ENCODE assay signal across 26 cellular contexts in genomic region chr22:32958021-32958420, GRCh38.
DNase-seq lines count a peak whose midpoint lies in the region; ATAC-seq, FAIRE-seq and TF ChIP-seq lines count a peak whose summit lies in the region.
"Had no signal": no experiment of that assay in that cellular context is flagged by ENCODE, and none has a peak within 500 bp of the region (broad histone marks: within the 10 kb centered on the region; RNA-seq: fewer than 3 reads in every experiment).

No MANE protein-coding gene starts in this region.

- TF ChIP-seq EP300 in HepG2 (IDR thresholded peaks at IDR 0.05; ENCODE audit: low read depth in 2 of 2, low read length in 2 of 2) (no peak), HepG2 (CRISPR knock-in tag; IDR thresholded peaks at IDR 0.05; ENCODE audit: borderline replicate concordance) (no peak)

- H3K9me3 ChIP-seq in right lobe of liver (no peaks in the 10 kb centered on the region), HepG2 (ENCODE audit: low read length) (no peaks in the 10 kb centered on the region)
- H3K9me3 ChIP-seq: A549, left lung, psoas muscle, tibial nerve had no signal

- H3K79me2 ChIP-seq in HepG2 (ENCODE audit: insufficient read depth, low read length): no peaks in the 10 kb centered on the region

- H3K27me3 ChIP-seq in right lobe of liver (no peaks in the 10 kb centered on the region), HepG2 (ENCODE audit: control insufficient read depth in 1 of 2, insufficient read depth in 2 of 2, low read length in 2 of 2) (no peaks in the 10 kb centered on the region)
- H3K27me3 ChIP-seq: left lung, tibial nerve had no signal

- no peak overlapping the region for H3K4me3 Mint-ChIP-seq in glutamatergic neuron (ENCODE audit: unreplicated experiment)
- H3K4me3 Mint-ChIP-seq: activated T-cell treated with anti-CD3 and anti-CD28 coated beads, Interleukin-2, amount 50 U/mL, for 72 hours; B cell; immature natural killer cell had no signal

- TF ChIP-seq POLR2A in right lobe of liver (IDR thresholded peaks at IDR 0.05) (no peak), HepG2 (IDR thresholded peaks at IDR 0.05; ENCODE audit: insufficient read depth in 1 of 2, low read depth in 2 of 2, low read length in 2 of 2) (no peak)

- H3K4me2 ChIP-seq in HepG2 (ENCODE audit: low read depth, low read length): no peak overlapping the region
- H3K4me2 ChIP-seq: A549 had no signal

- no peak overlapping the region for H2AFZ ChIP-seq in HepG2 (ENCODE audit: low read length)

- CTCF ChIA-PET in HepG2 (lab: Yijun Ruan, JAX; ENCODE audit: low intra/inter-chr PET ratio, low total read pairs): no interaction called here

- intact Hi-C loops in right lobe of liver (cut with DNase I): no loop called here
- intact Hi-C loops in HepG2 (cut with micrococcal nuclease; ENCODE audit: unreplicated experiment): no loop called here

- peak overlapping the region in 1 of 3 donors; percentile 57 for H3K27ac ChIP-seq in right lobe of liver
- no peak overlapping the region for H3K27ac ChIP-seq in HepG2 (ENCODE audit: extremely low read length, insufficient read depth, low read length)
- H3K27ac ChIP-seq: A549, left lung, psoas muscle, tibial nerve had no signal

- H3K9me3 Mint-ChIP-seq in glutamatergic neuron (ENCODE audit: unreplicated experiment): no peaks in the 10 kb centered on the region
- H3K9me3 Mint-ChIP-seq: activated T-cell treated with anti-CD3 and anti-CD28 coated beads, Interleukin-2, amount 50 U/mL, for 72 hours; immature natural killer cell had no signal

- H3K4me1 Mint-ChIP-seq in glutamatergic neuron (ENCODE audit: low read depth, unreplicated experiment): peaks cover 16% of the 10 kb centered on the region
- H3K4me1 Mint-ChIP-seq: B cell, immature natural killer cell, naive B cell had no signal

- no peak overlapping the region for H3K4me3 ChIP-seq in right lobe of liver
- no peak overlapping the region for H3K4me3 ChIP-seq in HepG2 (replicated peaks in 1 of 3; ENCODE audit: insufficient read depth in 1 of 3, low read depth in 2 of 3, low read length in 3 of 3)
- H3K4me3 ChIP-seq: A549, left lung, psoas muscle, tibial nerve had no signal

- POLR2A ChIA-PET in HepG2 (lab: Yijun Ruan, JAX): no interaction called here

- no peak for TF ChIP-seq CTCF in right lobe of liver (IDR thresholded peaks at IDR 0.05)
- no peak for TF ChIP-seq CTCF in HepG2 (CRISPR knock-in tag; IDR thresholded peaks at IDR 0.05)
- TF ChIP-seq CTCF in glutamatergic neuron (IDR thresholded peaks at IDR 0.05; ENCODE audit: partially characterized antibody, unreplicated experiment): peak; percentile 10

- peaks cover 2% of the 10 kb centered on the region for H3K27me3 Mint-ChIP-seq in glutamatergic neuron (ENCODE audit: unreplicated experiment)

- no peaks in the 10 kb centered on the region for H3K4me1 ChIP-seq in right lobe of liver
- H3K4me1 ChIP-seq in HepG2 (ENCODE audit: insufficient read depth, low read length): peaks cover 23% of the 10 kb centered on the region
- H3K4me1 ChIP-seq: A549, left lung had no signal

- H3K36me3 ChIP-seq in right lobe of liver (no peaks in the 10 kb centered on the region), HepG2 (replicated peaks in 1 of 2; ENCODE audit: control insufficient read depth in 1 of 2, insufficient read depth in 2 of 2, low read length in 2 of 2) (0 out of 5 replicates have a peak, but pooled peaks cover 0 to 1% of the 10 kb centered on the region in 2 experiments)
- H3K36me3 ChIP-seq: left lung, tibial nerve had no signal

- no peak for DNase-seq in right lobe of liver
- no peak for DNase-seq in HepG2 (ENCODE audit: low spot score)
- DNase-seq in glutamatergic neuron: no peak
- peak; percentile 50 for DNase-seq in left kidney (ENCODE audit: low read depth, low spot score)
- DNase-seq in activated CD4-positive, CD25-positive, alpha-beta regulatory T cell (lab: John Stamatoyannopoulos, UW): no peak
- no peak for DNase-seq in SHP77 treated with DMSO at 0.1 percent for 48 hours (lab: John Stamatoyannopoulos, UW)
- no peak for DNase-seq in iPS-NIHi11 (ENCODE audit: low spot score)
- no peak for DNase-seq in NCI-H2171 (lab: John Stamatoyannopoulos, UW)
- DNase-seq: activated naive CD4-positive, alpha-beta T cell; activated T-cell treated with anti-CD3 and anti-CD28 coated beads, Interleukin-2, amount 50 U/mL, for 72 hours; effector CD4-positive, alpha-beta T cell; GDM1; immature natural killer cell; left lung; naive B cell; NCI-H1105 treated with DMSO at 0.1 percent for 48 hours; NCI-H2029; nucleus accumbens; psoas muscle; small intestine; stimulated activated CD4-positive, alpha-beta T cell treated with anti-CD3 and anti-CD28 coated beads, Interleukin-1b, Interleukin-23, amount 100 ng/mL, for 48 hours; stimulated activated CD8-positive, alpha-beta memory T cell treated with anti-CD3 and anti-CD28 coated beads, Interleukin-4, amount 100 ng/mL, for 48 hours had no signal

- peak overlapping the region; percentile 24 for H3K27ac Mint-ChIP-seq in glutamatergic neuron (ENCODE audit: unreplicated experiment)
- H3K27ac Mint-ChIP-seq: activated T-cell treated with anti-CD3 and anti-CD28 coated beads, Interleukin-2, amount 50 U/mL, for 72 hours; B cell; immature natural killer cell; naive B cell had no signal

- WGBS in right lobe of liver (ENCODE audit: insufficient coverage, low coverage, low lambda C conversion rate, missing lambda C conversion rate): 62% methylated on average over 6 of the region's 6 CpGs
- WGBS in HepG2 (ENCODE audit: low lambda C conversion rate): 90% methylated on average over 6 of the region's 6 CpGs

- in situ Hi-C loops in HepG2 (cut with HindIII; ENCODE audit: extremely low pct_ligation_motif_present, low pct_unique_long_range_greater_than_20kb): no loop called here

- no peak for TF ChIP-seq RAD21 in HepG2 (CRISPR knock-in tag; IDR thresholded peaks at IDR 0.05)

- H3K36me3 Mint-ChIP-seq in glutamatergic neuron (ENCODE audit: unreplicated experiment): peaks cover 4% of the 10 kb centered on the region
- H3K36me3 Mint-ChIP-seq: immature natural killer cell had no signal

- no peaks in the 10 kb centered on the region for H4K20me1 ChIP-seq in HepG2 (ENCODE audit: insufficient read depth, low read length)

- no TSS peak for BruUV-seq in HepG2 (replicated peaks; lab: Mats Ljungman, UMichigan)

- peak; percentile 41 to 81 (median 65) for ATAC-seq in right lobe of liver
- no peak for ATAC-seq in HepG2
- ATAC-seq: A549; activated T-cell treated with anti-CD3 and anti-CD28 coated beads, Interleukin-2, amount 50 U/mL, for 72 hours; left lung; psoas muscle had no signal

- no peak for FAIRE-seq in HepG2 (lab: Jason Lieb, UNC)
- FAIRE-seq: A549, H54, small intestine had no signal

- H3K9ac ChIP-seq in HepG2 (ENCODE audit: insufficient read depth, low read depth, low read length): no peak overlapping the region

TF ChIP-seq in HepG2, 621 proteins besides CTCF, POLR2A, EP300 and RAD21 (continues in another document):
- TF ChIP-seq MLLT10 (CRISPR knock-in tag; IDR thresholded peaks at IDR 0.05) (no peak), GZF1 (CRISPR knock-in tag; IDR thresholded peaks at IDR 0.05) (no peak), NR0B2 (CRISPR knock-in tag; IDR thresholded peaks at IDR 0.05) (no peak), ZSCAN29 (CRISPR knock-in tag; conservative IDR thresholded peaks at IDR 0.05) (no peak), ZNF749 (CRISPR knock-in tag; IDR thresholded peaks at IDR 0.05; ENCODE audit: borderline replicate concordance) (no peak), ZNF230 (CRISPR knock-in tag; IDR thresholded peaks at IDR 0.05) (no peak), HMGA1 (CRISPR knock-in tag; conservative IDR thresholded peaks at IDR 0.05) (no peak), SAFB2 (CRISPR knock-in tag; IDR thresholded peaks at IDR 0.05; ENCODE audit: borderline replicate concordance, low read depth) (no peak), TP53 (CRISPR knock-in tag; conservative IDR thresholded peaks at IDR 0.05) (no peak), MXD3 (CRISPR knock-in tag; IDR thresholded peaks at IDR 0.05) (no peak), PREB (CRISPR knock-in tag; IDR thresholded peaks at IDR 0.05) (no peak), TBX3 (IDR thresholded peaks at IDR 0.05; ENCODE audit: borderline replicate concordance) (no peak), ARID2 (CRISPR knock-in tag; IDR thresholded peaks at IDR 0.05; ENCODE audit: borderline replicate concordance) (no peak), DR1 (CRISPR knock-in tag; IDR thresholded peaks at IDR 0.05) (no peak), TFE3 (CRISPR knock-in tag; IDR thresholded peaks at IDR 0.05) (no peak)
